Comparison of ENCODE assay signal across 15 cellular contexts in genomic region chr15:83305696-83306291, GRCh38. TPM values are rescaled to one million over a fixed set of nuclear protein-coding genes. Genes with fewer than 3 reads are reported as not detected.
DNase-seq lines count a peak whose midpoint lies in the region; ATAC-seq and TF ChIP-seq lines count a peak whose summit lies in the region.
"Had no signal": no experiment of that assay in that cellular context is flagged by ENCODE, and none has a peak within 500 bp of the region (broad histone marks: within the 10 kb centered on the region; RNA-seq: fewer than 3 reads in every experiment).

No MANE protein-coding gene starts in this region.

- H3K27ac Mint-ChIP-seq in progenitor cell of endocrine pancreas = peak overlapping the region; percentile 95
- H3K27ac Mint-ChIP-seq: CD14-positive monocyte had no signal

- H3K27me3 Mint-ChIP-seq in progenitor cell of endocrine pancreas = no peaks in the 10 kb centered on the region

- no peaks in the 10 kb centered on the region for H3K36me3 Mint-ChIP-seq in progenitor cell of endocrine pancreas (ENCODE audit: insufficient read depth)
- H3K36me3 Mint-ChIP-seq: CD14-positive monocyte had no signal

- H3K4me3 ChIP-seq in HEK293 (ENCODE audit: low read depth, low read length) (no peak overlapping the region), WERI-Rb-1 (ENCODE audit: low read depth, low read length) (peak overlapping the region; percentile 23), iPS-18c (ENCODE audit: insufficient read depth, low read depth, low read length) (peak overlapping the region; percentile 10; the same call in 1 of the 2 replicates)
- H3K4me3 ChIP-seq: sigmoid colon had no signal

- TF ChIP-seq CTCF in HEK293 (tag by site-specific recombination; IDR thresholded peaks at IDR 0.05) = no peak
- no peak for TF ChIP-seq CTCF in WERI-Rb-1 (IDR thresholded peaks at IDR 0.05; ENCODE audit: low read depth, low read length)
- no peak for TF ChIP-seq CTCF in progenitor cell of endocrine pancreas (IDR thresholded peaks at IDR 0.05; ENCODE audit: unreplicated experiment)

- DNase-seq in WERI-Rb-1 (peak; percentile 68), progenitor cell of endocrine pancreas (ENCODE audit: low spot score, unreplicated experiment) (peak; percentile 62), T1000 (lab: John Stamatoyannopoulos, UW) (no peak)
- no peak for DNase-seq in stimulated activated CD8-positive, alpha-beta memory T cell treated with anti-CD3 and anti-CD28 coated beads, Interleukin-4, amount 100 ng/mL, for 48 hours
- DNase-seq: activated CD4-positive, CD25-positive, alpha-beta regulatory T cell; foreskin melanocyte; Kasumi-1; sigmoid colon had no signal

- H3K36me3 ChIP-seq in HEK293 (ENCODE audit: control insufficient read depth in 2 of 2, insufficient read depth in 1 of 2, low read length in 2 of 2) (no peaks in the 10 kb centered on the region), WERI-Rb-1 (no peaks in the 10 kb centered on the region)
- H3K36me3 ChIP-seq: sigmoid colon had no signal

- no peaks in the 10 kb centered on the region for H3K27me3 ChIP-seq in WERI-Rb-1 (ENCODE audit: insufficient read depth, low read depth, severe bottlenecking)

- H3K27ac ChIP-seq in HEK293 (ENCODE audit: extremely low read depth, low read depth, low read length) (no peak overlapping the region), WERI-Rb-1 (peak overlapping the region; percentile 16)
- H3K27ac ChIP-seq: sigmoid colon had no signal

- ATAC-seq in GM19328 (IDR thresholded peaks at IDR 0.05; ENCODE audit: unreplicated experiment) = no peak
- no peak for ATAC-seq in GM19351 (IDR thresholded peaks at IDR 0.05; ENCODE audit: unreplicated experiment)
- ATAC-seq: HCT116, Right ventricle myocardium inferior had no signal

- H3K4me1 Mint-ChIP-seq in progenitor cell of endocrine pancreas (ENCODE audit: low read depth) = peaks cover 35% of the 10 kb centered on the region
- H3K4me1 Mint-ChIP-seq: CD14-positive monocyte had no signal

- H3K9me3 ChIP-seq in HEK293 (ENCODE audit: control insufficient read depth, insufficient read depth, low read depth, low read length) = no peaks in the 10 kb centered on the region
- no peaks in the 10 kb centered on the region for H3K9me3 ChIP-seq in WERI-Rb-1 (ENCODE audit: severe bottlenecking)
- H3K9me3 ChIP-seq in iPS-18c (ENCODE audit: control insufficient read depth, insufficient read depth, low read length) = no peaks in the 10 kb centered on the region
- H3K9me3 ChIP-seq: sigmoid colon had no signal

- peaks cover 4% of the 10 kb centered on the region; the same call in 1 of the 2 replicates for H3K4me1 ChIP-seq in HEK293 (ENCODE audit: control insufficient read depth, insufficient read depth, low read length)

- CTCF ChIA-PET in HEK293 (lab: Yijun Ruan, JAX) = interaction anchor here (0.7 to 1.9 kb wide), 3 partner anchors 56 to 1265 kb away, joined by 3 to 13 read pairs (median 4); no protein-coding TSS in a partner anchor

- POLR2A ChIA-PET in HEK293 (lab: Yijun Ruan, JAX) = interaction anchor here (0.9 kb wide), 1 partner anchor 18 kb away, joined by 3 read pairs; no protein-coding TSS in a partner anchor

- H3K9me3 Mint-ChIP-seq in progenitor cell of endocrine pancreas (ENCODE audit: low read depth) = peaks cover 3% of the 10 kb centered on the region

- H3K4me3 Mint-ChIP-seq in progenitor cell of endocrine pancreas (ENCODE audit: low read depth) = peak overlapping the region; percentile 19
- H3K4me3 Mint-ChIP-seq: CD14-positive monocyte had no signal

TF ChIP-seq in HEK293, 187 proteins besides CTCF, POLR2A, EP300 and RAD21:
- TF ChIP-seq ZNF692 (tag by site-specific recombination; IDR thresholded peaks at IDR 0.05) = no peak
- no peak for TF ChIP-seq ZNF302 (tag by site-specific recombination; IDR thresholded peaks at IDR 0.05; ENCODE audit: low read depth)
- no peak for TF ChIP-seq ZNF23 (tag by site-specific recombination; IDR thresholded peaks at IDR 0.05; ENCODE audit: borderline replicate concordance)
- TF ChIP-seq EGR2 (tag by site-specific recombination; IDR thresholded peaks at IDR 0.05; ENCODE audit: low read depth) = peak; percentile 86
- TF ChIP-seq ZNF670 (tag by site-specific recombination; IDR thresholded peaks at IDR 0.05; ENCODE audit: low read depth) = no peak
- TF ChIP-seq PATZ1 (tag by site-specific recombination; IDR thresholded peaks at IDR 0.05) = 0 out of 2 replicates have a peak, but pooled peaks have one; percentile 24
- no peak for TF ChIP-seq ZNF701 (tag by site-specific recombination; IDR thresholded peaks at IDR 0.05)
- TF ChIP-seq ZNF10 (tag by site-specific recombination; IDR thresholded peaks at IDR 0.05) = no peak
- no peak for TF ChIP-seq ZEB2 (tag by site-specific recombination; IDR thresholded peaks at IDR 0.05)
- no peak for TF ChIP-seq ZNF433 (tag by site-specific recombination; IDR thresholded peaks at IDR 0.05; ENCODE audit: low read depth)
- no peak for TF ChIP-seq GLIS2 (tag by site-specific recombination; IDR thresholded peaks at IDR 0.05)
- TF ChIP-seq KLF7 (tag by site-specific recombination; IDR thresholded peaks at IDR 0.05; ENCODE audit: borderline replicate concordance) = no peak
- TF ChIP-seq ZFHX2 (tag by site-specific recombination; conservative IDR thresholded peaks at IDR 0.05) = peak; percentile 86
TF ChIP-seq in HEK293: peak in this region for 3.

RNA-seq across cellular contexts. Expression of gene BNC1, which starts 21.3 kb away (rescaled TPM):
- total RNA-seq in progenitor cell of endocrine pancreas = 0.58 and 0.67 TPM in 2 replicates

Comparison
In these comparisons a context has a peak if more than half of its experiments do, and no peak if none do; other contexts are left out.
1. DNase-seq: peak in WERI-Rb-1 (single experiment) and progenitor cell of endocrine pancreas (single experiment); none in T1000 (single experiment) and stimulated activated CD8-positive, alpha-beta memory T cell treated with anti-CD3 and anti-CD28 coated beads, Interleukin-4, amount 100 ng/mL, for 48 hours (single experiment).